Comparison of ENCODE assay signal across 8 cellular contexts in genomic region chr18:68596016-68596415, GRCh38.
"Had no signal": no experiment of that assay in that cellular context is flagged by ENCODE, and none has a peak within 500 bp of the region (broad histone marks: within the 10 kb centered on the region; RNA-seq: fewer than 3 reads in every experiment).

No MANE protein-coding gene starts in this region.

- H3K27ac ChIP-seq: GM23248 had no signal

- DNase-seq: GM23248, GOT3, H7, H9, HCEC 1CT, HFFc6 had no signal

- H3K4me3 ChIP-seq: GM23248, HAP-1 had no signal

- H3K36me3 ChIP-seq: HAP-1 had no signal

- H3K9ac ChIP-seq: GM23248 had no signal

- H2AFZ ChIP-seq: GM23248 had no signal

- H3K9me3 Mint-ChIP-seq: H9, HFFc6 had no signal

- H3K4me3 Mint-ChIP-seq: H9, HFFc6 had no signal

- H3K27ac Mint-ChIP-seq: H9, HFFc6 had no signal

- H3K9me3 ChIP-seq: HAP-1 had no signal

- ATAC-seq: HCT116 had no signal

- H3K4me1 ChIP-seq: HAP-1 had no signal
